In the genomic region with DNA sequence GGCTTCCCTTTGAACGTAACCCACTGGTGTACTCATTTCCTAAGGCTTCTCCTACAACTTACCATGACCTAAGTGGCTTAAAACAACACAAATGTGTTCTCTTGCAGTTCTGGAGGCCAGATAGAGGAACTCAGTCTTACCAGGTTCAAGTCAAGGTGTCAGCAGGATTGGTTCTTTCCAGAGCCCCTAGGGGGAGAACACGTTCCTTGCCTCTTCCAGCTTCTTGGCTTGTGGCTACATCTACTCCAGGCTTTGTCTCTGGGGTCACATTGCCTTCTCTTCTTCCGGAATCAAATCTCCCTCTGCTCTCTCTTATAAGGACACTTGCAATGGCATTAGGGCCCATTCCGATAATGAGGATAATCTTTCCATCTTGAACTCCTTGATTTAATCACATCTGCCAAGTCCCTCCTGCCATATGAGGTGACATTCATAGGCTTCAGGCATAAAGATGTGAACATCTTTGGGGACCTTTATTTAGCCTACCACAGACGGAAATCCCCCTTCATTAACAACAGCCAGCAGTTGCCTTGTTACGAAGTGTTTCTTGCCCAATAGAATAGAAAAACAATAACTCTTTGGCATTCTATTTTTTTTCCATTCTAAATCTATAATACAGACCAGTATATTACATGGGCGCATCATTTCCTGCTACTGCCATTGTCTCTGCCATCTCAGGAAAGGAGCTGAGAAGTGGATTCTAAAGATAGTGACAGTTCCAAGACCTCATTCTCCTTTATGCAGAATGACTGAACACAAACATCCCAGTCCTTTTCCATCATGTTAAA, we compare ENCODE assay signal across 22 cellular contexts.
A peak's percentile ranks its signal among the peaks of the same experiment; 100 is the strongest.
DNase-seq lines count a peak whose midpoint lies in the region; TF ChIP-seq lines count a peak whose summit lies in the region.
"Had no signal": no experiment of that assay in that cellular context is flagged by ENCODE, and none has a peak within 500 bp of the region (broad histone marks: within the 10 kb centered on the region; RNA-seq: fewer than 3 reads in every experiment).

No MANE protein-coding gene starts in this region.

- H3K27me3 Mint-ChIP-seq in nephron (ENCODE audit: low read depth) = peaks cover 4% of the 10 kb centered on the region
- H3K27me3 Mint-ChIP-seq: activated CD4-positive, alpha-beta memory T cell treated with anti-CD3 and anti-CD28 coated beads for 36 hours had no signal

- H3K4me1 Mint-ChIP-seq in nephron = peaks cover 64% of the 10 kb centered on the region
- H3K4me1 Mint-ChIP-seq: T-cell had no signal

- TF ChIP-seq CTCF in choroid plexus epithelial cell (conservative IDR thresholded peaks at IDR 0.05; ENCODE audit: low read depth, low read length) = no peak
- TF ChIP-seq CTCF in nephron (IDR thresholded peaks at IDR 0.05; ENCODE audit: unreplicated experiment in 3 of 3) = no peak

- H3K4me3 ChIP-seq in H7 (ENCODE audit: insufficient read depth, low read depth, low read length) = no peak overlapping the region
- H3K4me3 ChIP-seq in choroid plexus epithelial cell (ENCODE audit: low read depth, low read length) = no peak overlapping the region
- H3K4me3 ChIP-seq: lung, pancreas, upper lobe of right lung had no signal

- H3K4me3 Mint-ChIP-seq in nephron = no peak overlapping the region
- H3K4me3 Mint-ChIP-seq: activated CD4-positive, alpha-beta memory T cell treated with anti-CD3 and anti-CD28 coated beads for 36 hours; naive thymus-derived CD4-positive, alpha-beta T cell; T-cell had no signal

- H3K36me3 ChIP-seq in H7 (replicated peaks; ENCODE audit: control insufficient read depth, insufficient read depth, low read length) = no peaks in the 10 kb centered on the region
- H3K36me3 ChIP-seq: pancreas, upper lobe of right lung had no signal

- H3K9me3 Mint-ChIP-seq in nephron = no peaks in the 10 kb centered on the region
- H3K9me3 Mint-ChIP-seq: activated CD4-positive, alpha-beta memory T cell treated with anti-CD3 and anti-CD28 coated beads for 36 hours had no signal

- peak overlapping the region; percentile 25 to 83 (median 37) for H3K27ac Mint-ChIP-seq in nephron
- H3K27ac Mint-ChIP-seq: activated CD4-positive, alpha-beta memory T cell treated with anti-CD3 and anti-CD28 coated beads for 36 hours; naive thymus-derived CD4-positive, alpha-beta T cell; T-cell had no signal

- peak; percentile 13 for DNase-seq in H7
- peak; percentile 14 for DNase-seq in LHCN-M2 (ENCODE audit: low read depth)
- DNase-seq in choroid plexus epithelial cell (ENCODE audit: low read depth) = peak; percentile 5
- no peak for DNase-seq in NCI-H446 treated with DMSO at 0.1 percent for 48 hours (lab: John Stamatoyannopoulos, UW)
- DNase-seq in glomerular visceral epithelial cell (ENCODE audit: extremely low spot score) = no peak
- no peak for DNase-seq in HuH-7.5 (ENCODE audit: low spot score)
- DNase-seq: activated CD4-positive, alpha-beta memory T cell treated with anti-CD3 and anti-CD28 coated beads for 36 hours; activated naive CD4-positive, alpha-beta T cell treated with Interleukin-2 at 50 U/mL for 16 hours; activated T-cell treated with anti-CD3 and anti-CD28 coated beads, Interleukin-2, amount 50 U/mL, for 1 hour; central memory CD4-positive, alpha-beta T cell; COR-L47; islet precursor cell; naive thymus-derived CD4-positive, alpha-beta T cell; NCI-H187 treated with DMSO at 0.1 percent for 48 hours; OCI-M1; pancreas; SHP77; stimulated activated CD4-positive, alpha-beta T cell treated with anti-CD3 and anti-CD28 coated beads, Interleukin-4, amount 100 ng/mL, for 24 hours; T-cell; upper lobe of right lung had no signal

- no peaks in the 10 kb centered on the region for H3K27me3 ChIP-seq in H7 (ENCODE audit: control insufficient read depth, insufficient read depth, low read length)
- H3K27me3 ChIP-seq: pancreas, upper lobe of right lung had no signal

- no peaks in the 10 kb centered on the region for H3K36me3 Mint-ChIP-seq in nephron (ENCODE audit: low read depth)
- H3K36me3 Mint-ChIP-seq: activated CD4-positive, alpha-beta memory T cell treated with anti-CD3 and anti-CD28 coated beads for 36 hours; naive thymus-derived CD4-positive, alpha-beta T cell; T-cell had no signal

Comparison
In these comparisons a context has a peak if more than half of its experiments do, and no peak if none do; other contexts are left out.
1. DNase-seq: peak in H7 (single experiment), LHCN-M2 (single experiment) and choroid plexus epithelial cell (single experiment); none in NCI-H446 treated with DMSO at 0.1 percent for 48 hours (single experiment), glomerular visceral epithelial cell (single experiment) and HuH-7.5 (single experiment).